Comparison of ENCODE assay signal across 8 cellular contexts in genomic region chr4:186726440-186727148, GRCh38. TPM values are rescaled to one million over a fixed set of nuclear protein-coding genes. Genes with fewer than 3 reads are reported as not detected.
DNase-seq lines count a peak whose midpoint lies in the region; ATAC-seq, FAIRE-seq and TF ChIP-seq lines count a peak whose summit lies in the region.

No MANE protein-coding gene starts in this region.

- H3K9me3 Mint-ChIP-seq in Calu3 (ENCODE audit: low read depth, unreplicated experiment) = no peaks in the 10 kb centered on the region
- H3K9me3 Mint-ChIP-seq in activated T-helper 2 cell treated with anti-CD3 and anti-CD28 coated beads, Interferon-gamma antibody, Interleukin-2, Interleukin-4, amounts not matched to agents 10 μg/mL and 5 μg/mL and 100 μg/mL, durations not matched to agents 14 hours and 24 hours and 36 hours = no peaks in the 10 kb centered on the region

- peak overlapping the region; percentile 54 to 96 (median 86) for H3K4me3 ChIP-seq in pancreas

- H3K27me3 Mint-ChIP-seq in Calu3 (ENCODE audit: unreplicated experiment) = no peaks in the 10 kb centered on the region
- peaks cover 52% of the 10 kb centered on the region for H3K27me3 Mint-ChIP-seq in activated T-helper 2 cell treated with anti-CD3 and anti-CD28 coated beads, Interferon-gamma antibody, Interleukin-2, Interleukin-4, amounts not matched to agents 10 μg/mL and 5 μg/mL and 100 μg/mL, durations not matched to agents 14 hours and 24 hours and 36 hours (ENCODE audit: low read depth)

- WGBS in pancreas, 2 donors = 0% methylated on average over 60 to 80 of the region's 80 CpGs

- no peak for FAIRE-seq in pancreas (lab: Jason Lieb, UNC)

- H3K27ac ChIP-seq in KOPT-K1 (ENCODE audit: low read depth, low read length, poor library complexity, severe bottlenecking) (peak overlapping the region; percentile 30), pancreas (peak overlapping the region; percentile 78 to 91 (median 86))

- H3K4me3 Mint-ChIP-seq in Calu3 (ENCODE audit: low read depth, unreplicated experiment) = peak overlapping the region; percentile 83
- H3K4me3 Mint-ChIP-seq in activated T-helper 2 cell treated with anti-CD3 and anti-CD28 coated beads, Interferon-gamma antibody, Interleukin-2, Interleukin-4, amounts not matched to agents 10 μg/mL and 5 μg/mL and 100 μg/mL, durations not matched to agents 14 hours and 24 hours and 36 hours (ENCODE audit: low read depth) = peak overlapping the region; percentile 33

- ATAC-seq in Right ventricle myocardium superior (ENCODE audit: poor library complexity) = peak; percentile 67
- peak; percentile 65 to 76 (median 68) for ATAC-seq in pancreas

- H3K36me3 ChIP-seq in KOPT-K1 (ENCODE audit: insufficient read depth, low read length) = no peaks in the 10 kb centered on the region
- no peaks in the 10 kb centered on the region for H3K36me3 ChIP-seq in pancreas

- peaks cover 0 to 8% (median 0%) of the 10 kb centered on the region in 3 donors for H3K4me1 ChIP-seq in pancreas

- POLR2A ChIA-PET in GM10248 (lab: Yijun Ruan, JAX) = no interaction called here

- no peaks in the 10 kb centered on the region for H3K9me3 ChIP-seq in KOPT-K1 (ENCODE audit: insufficient read depth, low read length, poor library complexity, severe bottlenecking)
- H3K9me3 ChIP-seq in pancreas = no peaks in the 10 kb centered on the region

- no peak for TF ChIP-seq CTCF in Calu3 (IDR thresholded peaks at IDR 0.05; ENCODE audit: unreplicated experiment)
- no peak for TF ChIP-seq CTCF in pancreas (IDR thresholded peaks at IDR 0.05)
- no peak for TF ChIP-seq CTCF in GM10248 (IDR thresholded peaks at IDR 0.05; ENCODE audit: control extremely low read depth, extremely low read depth, low read depth, missing control alignments)

- peaks cover 30% of the 10 kb centered on the region for H3K4me1 Mint-ChIP-seq in Calu3 (ENCODE audit: low read depth, unreplicated experiment)
- no peaks in the 10 kb centered on the region for H3K4me1 Mint-ChIP-seq in activated T-helper 2 cell treated with anti-CD3 and anti-CD28 coated beads, Interferon-gamma antibody, Interleukin-2, Interleukin-4, amounts not matched to agents 10 μg/mL and 5 μg/mL and 100 μg/mL, durations not matched to agents 14 hours and 24 hours and 36 hours (ENCODE audit: low read depth)

- H3K27me3 ChIP-seq in pancreas = no peaks in the 10 kb centered on the region

- intact Hi-C loops in Calu3 (cut with micrococcal nuclease; ENCODE audit: unreplicated experiment) = loop anchor here (2.0 to 5.0 kb wide), 3 partner anchors 56 to 876 kb away; no protein-coding TSS in a partner anchor
- intact Hi-C loops in activated T-helper 2 cell treated with anti-CD3 and anti-CD28 coated beads, Interferon-gamma antibody, Interleukin-2, Interleukin-4, amounts not matched to agents 10 μg/mL and 5 μg/mL and 100 μg/mL, durations not matched to agents 14 hours and 24 hours and 36 hours (cut with micrococcal nuclease) = loop anchor here (5.0 kb wide), 1 partner anchor 1709 kb away; the partner anchor contains the start of gene HELT
- intact Hi-C loops in Right ventricle myocardium superior (cut with DNase I) = loop anchor here (5.0 kb wide), 2 partner anchors 54 to 451 kb away; no protein-coding TSS in a partner anchor
- intact Hi-C loops in pancreas (cut with DNase I) = loop anchor here in 1 of 3 donors (5.0 kb wide), 1 partner anchor 211 kb away; no protein-coding TSS in a partner anchor

- H3K36me3 Mint-ChIP-seq in Calu3 (ENCODE audit: insufficient read depth, unreplicated experiment) = peaks cover 71% of the 10 kb centered on the region
- no peaks in the 10 kb centered on the region for H3K36me3 Mint-ChIP-seq in activated T-helper 2 cell treated with anti-CD3 and anti-CD28 coated beads, Interferon-gamma antibody, Interleukin-2, Interleukin-4, amounts not matched to agents 10 μg/mL and 5 μg/mL and 100 μg/mL, durations not matched to agents 14 hours and 24 hours and 36 hours (ENCODE audit: low read depth)

- H3K27ac Mint-ChIP-seq in Calu3 (ENCODE audit: unreplicated experiment) = peak overlapping the region; percentile 92
- no peak overlapping the region for H3K27ac Mint-ChIP-seq in activated T-helper 2 cell treated with anti-CD3 and anti-CD28 coated beads, Interferon-gamma antibody, Interleukin-2, Interleukin-4, amounts not matched to agents 10 μg/mL and 5 μg/mL and 100 μg/mL, durations not matched to agents 14 hours and 24 hours and 36 hours

- DNase-seq in Calu3 (peak; percentile 85), Right ventricle myocardium superior (peak; percentile 80), pancreas (peak; percentile 68 to 91 (median 81)), GM10248 (ENCODE audit: extremely low spot score) (no peak), MV-4-11 (lab: John Stamatoyannopoulos, UW) (no peak)
- no peak for DNase-seq in activated T-helper 2 cell treated with anti-CD3 and anti-CD28 coated beads, Interferon-gamma antibody, Interleukin-2, Interleukin-4, amounts not matched to agents 10 μg/mL and 5 μg/mL and 100 μg/mL, durations not matched to agents 14 hours and 24 hours and 36 hours (ENCODE audit: low spot score)
- DNase-seq in stimulated activated naive CD4-positive, alpha-beta T cell (lab: John Stamatoyannopoulos, UW) = no peak

- BruUV-seq in Calu3 (replicated peaks; lab: Mats Ljungman, UMichigan) = no TSS peak

- CTCF ChIA-PET in Calu3 (lab: Charles Lee) (no interaction called here), GM10248 (lab: Yijun Ruan, JAX) (no interaction called here)

RNA-seq across cellular contexts. Expression of gene FAT1, which starts 2.9 kb away (rescaled TPM):
- total RNA-seq in Calu3 (2022) = 197 and 210 TPM in 2 replicates
- total RNA-seq in activated T-helper 2 cell treated with anti-CD3 and anti-CD28 coated beads, Interferon-gamma antibody, Interleukin-2, Interleukin-4, amounts not matched to agents 10 μg/mL and 5 μg/mL and 100 μg/mL, durations not matched to agents 14 hours and 24 hours and 36 hours = 0.05 TPM in 2 replicates
- total RNA-seq in Right ventricle myocardium superior = 48.0 TPM
- total RNA-seq in pancreas = 10 to 100 TPM; 54.8 to 91.6 (median 71.3) TPM
- polyA plus RNA-seq in pancreas = 10 to 100 TPM; 16.9 to 26.6 TPM

Comparison
In these comparisons a context has a peak if more than half of its experiments do, and no peak if none do; other contexts are left out.
1. DNase-seq: peak in Calu3 (single experiment), Right ventricle myocardium superior (single experiment) and pancreas (6 of 6); none in activated T-helper 2 cell treated with anti-CD3 and anti-CD28 coated beads, Interferon-gamma antibody, Interleukin-2, Interleukin-4, amounts not matched to agents 10 μg/mL and 5 μg/mL and 100 μg/mL, durations not matched to agents 14 hours and 24 hours and 36 hours (single experiment), GM10248 (single experiment), MV-4-11 (single experiment) and stimulated activated naive CD4-positive, alpha-beta T cell (0 of 6).
2. RNA of gene FAT1, which starts 2.9 kb away (total RNA-seq): 197 to 210 TPM in Calu3, 54.8 to 91.6 TPM in pancreas and 48.0 TPM in Right ventricle myocardium superior (single experiment); 0.05 TPM in activated T-helper 2 cell treated with anti-CD3 and anti-CD28 coated beads, Interferon-gamma antibody, Interleukin-2, Interleukin-4, amounts not matched to agents 10 μg/mL and 5 μg/mL and 100 μg/mL, durations not matched to agents 14 hours and 24 hours and 36 hours; every median in the first group is over 10 times any median in the second.